23 cellular contexts compared by ENCODE assay signal in genomic region chr22:26734339-26735018, GRCh38.
"Had no signal": no experiment of that assay in that cellular context is flagged by ENCODE, and none has a peak within 500 bp of the region (broad histone marks: within the 10 kb centered on the region; RNA-seq: fewer than 3 reads in every experiment).

No MANE protein-coding gene starts in this region.

- H3K4me2 ChIP-seq: hepatocyte had no signal

- H2AFZ ChIP-seq: hepatocyte, parathyroid adenoma had no signal

- FAIRE-seq: frontal cortex had no signal

- H3K27me3 Mint-ChIP-seq: activated CD4-positive, alpha-beta memory T cell treated with anti-CD3 and anti-CD28 coated beads, Interleukin-2, amount 10 ng/mL, durations not matched to agents 7 days and 5 days; activated CD4-positive, alpha-beta T cell treated with anti-CD3 and anti-CD28 coated beads, Interleukin-2, amount 10 ng/mL, durations not matched to agents 24 days and 14 days; dendritic cell treated with granulocyte-macrophage colony-stimulating factor and Interleukin-4, amounts not matched to agents 40 ng/mL and 50 ng/mL, for 4 days had no signal

- H3K27ac ChIP-seq: hepatocyte, parathyroid adenoma, SK-N-MC, spleen, thoracic aorta, upper lobe of right lung had no signal

- H3K9ac ChIP-seq: parathyroid adenoma had no signal

- H3K4me1 Mint-ChIP-seq: activated CD4-positive, alpha-beta memory T cell treated with anti-CD3 and anti-CD28 coated beads, Interleukin-2, amount 10 ng/mL, durations not matched to agents 7 days and 5 days; activated CD4-positive, alpha-beta T cell treated with anti-CD3 and anti-CD28 coated beads, Interleukin-2, amount 10 ng/mL, durations not matched to agents 24 days and 14 days had no signal

- H3K9me3 ChIP-seq: spleen, thoracic aorta, upper lobe of right lung had no signal

- DNase-seq: activated CD4-positive, alpha-beta memory T cell treated with anti-CD3 and anti-CD28 coated beads, Interleukin-2, amount 10 ng/mL, durations not matched to agents 7 days and 5 days; activated CD4-positive, alpha-beta T cell treated with anti-CD3 and anti-CD28 coated beads, Interleukin-2, amount 10 ng/mL, durations not matched to agents 24 days and 14 days; anterior cingulate cortex; caudate nucleus; effector CD8-positive, alpha-beta T cell; glutamatergic neuron; kidney glomerular epithelial cell; mesenchymal stem cell; nucleus accumbens; spleen; stimulated activated CD4-positive, alpha-beta T cell treated with anti-CD3 and anti-CD28 coated beads, Interleukin-4, amount 100 ng/mL, for 1 hour; stimulated activated naive CD4-positive, alpha-beta T cell treated with Interleukin-2 at 50 U/mL for 16 hours; upper lobe of right lung had no signal

- H3K4me3 Mint-ChIP-seq: activated CD4-positive, alpha-beta memory T cell treated with anti-CD3 and anti-CD28 coated beads, Interleukin-2, amount 10 ng/mL, durations not matched to agents 7 days and 5 days; activated CD4-positive, alpha-beta T cell treated with anti-CD3 and anti-CD28 coated beads, Interleukin-2, amount 10 ng/mL, durations not matched to agents 24 days and 14 days; activated T-helper 1 cell treated with anti-CD3 and anti-CD28 coated beads, Interleukin-12 subunit alpha, Interleukin-12 subunit beta, Interleukin-2, Interleukin-4 antibody, amounts not matched to agents 30 ng/mL and 10 ng/mL and 1 ng/mL, durations not matched to agents 14 hours and 24 hours and 36 hours; brain; dendritic cell treated with granulocyte-macrophage colony-stimulating factor and Interleukin-4, amounts not matched to agents 40 ng/mL and 50 ng/mL, for 4 days; nephron had no signal

- H3K27me3 ChIP-seq: hepatocyte, spleen, upper lobe of right lung had no signal

- ATAC-seq: esophagus mucosa, upper lobe of right lung had no signal

- H3K4me3 ChIP-seq: hepatocyte, SK-N-MC, spleen, thoracic aorta, upper lobe of right lung had no signal

- H3K27ac Mint-ChIP-seq: activated CD4-positive, alpha-beta memory T cell treated with anti-CD3 and anti-CD28 coated beads, Interleukin-2, amount 10 ng/mL, durations not matched to agents 7 days and 5 days; activated CD4-positive, alpha-beta T cell treated with anti-CD3 and anti-CD28 coated beads, Interleukin-2, amount 10 ng/mL, durations not matched to agents 24 days and 14 days; activated T-helper 1 cell treated with anti-CD3 and anti-CD28 coated beads, Interleukin-12 subunit alpha, Interleukin-12 subunit beta, Interleukin-2, Interleukin-4 antibody, amounts not matched to agents 30 ng/mL and 10 ng/mL and 1 ng/mL, durations not matched to agents 14 hours and 24 hours and 36 hours; brain; dendritic cell treated with granulocyte-macrophage colony-stimulating factor and Interleukin-4, amounts not matched to agents 40 ng/mL and 50 ng/mL, for 4 days; nephron had no signal

- H3K4me1 ChIP-seq: parathyroid adenoma, spleen, upper lobe of right lung had no signal

- H3K36me3 ChIP-seq: thoracic aorta, upper lobe of right lung had no signal

- H3K9me3 Mint-ChIP-seq: activated CD4-positive, alpha-beta memory T cell treated with anti-CD3 and anti-CD28 coated beads, Interleukin-2, amount 10 ng/mL, durations not matched to agents 7 days and 5 days; activated CD4-positive, alpha-beta T cell treated with anti-CD3 and anti-CD28 coated beads, Interleukin-2, amount 10 ng/mL, durations not matched to agents 24 days and 14 days; activated T-helper 1 cell treated with anti-CD3 and anti-CD28 coated beads, Interleukin-12 subunit alpha, Interleukin-12 subunit beta, Interleukin-2, Interleukin-4 antibody, amounts not matched to agents 30 ng/mL and 10 ng/mL and 1 ng/mL, durations not matched to agents 14 hours and 24 hours and 36 hours; dendritic cell treated with granulocyte-macrophage colony-stimulating factor and Interleukin-4, amounts not matched to agents 40 ng/mL and 50 ng/mL, for 4 days; nephron had no signal

- H3K79me2 ChIP-seq: hepatocyte, parathyroid adenoma had no signal
